1 cellular context compared by ENCODE assay signal in genomic region chr4:75940692-75941253, GRCh38.
TF ChIP-seq lines count a peak whose summit lies in the region.

Gene NAAA, minus strand, starts transcription at chr4:75941013. Its CDS starts 64 bp downstream, at chr4:75940949.

TF ChIP-seq in K562, 482 proteins besides CTCF, POLR2A, EP300 and RAD21 (continued from another document and continues in another):
- TF ChIP-seq ZBTB40 (IDR thresholded peaks at IDR 0.05): 0 out of 2 replicates have a peak, but pooled peaks have one; percentile 34
- TF ChIP-seq ZBTB40 (CRISPR knock-in tag; IDR thresholded peaks at IDR 0.05): no peak
- TF ChIP-seq ZBTB49 (CRISPR knock-in tag; IDR thresholded peaks at IDR 0.05; ENCODE audit: borderline replicate concordance): no peak
- TF ChIP-seq PPARD (CRISPR knock-in tag; IDR thresholded peaks at IDR 0.05): no peak
- no peak for TF ChIP-seq PKNOX1 (IDR thresholded peaks at IDR 0.05)
- TF ChIP-seq HIVEP1 (CRISPR knock-in tag; IDR thresholded peaks at IDR 0.05): no peak
- TF ChIP-seq TBP (optimal IDR thresholded peaks at IDR 0.05; ENCODE audit: low read depth, low read length): no peak
- no peak for TF ChIP-seq ZNF655 (CRISPR knock-in tag; IDR thresholded peaks at IDR 0.05)
- no peak for TF ChIP-seq ZNF184 (CRISPR knock-in tag; IDR thresholded peaks at IDR 0.05)
- no peak for TF ChIP-seq SNRNP70 (optimal IDR thresholded peaks at IDR 0.05; ENCODE audit: low read depth, low read length)
- TF ChIP-seq COPS2 (conservative IDR thresholded peaks at IDR 0.05): no peak
- TF ChIP-seq KAT8 (IDR thresholded peaks at IDR 0.05; ENCODE audit: low read depth): no peak
- no peak for TF ChIP-seq ELF4 (CRISPR knock-in tag; IDR thresholded peaks at IDR 0.05)
- TF ChIP-seq NONO (IDR thresholded peaks at IDR 0.05; ENCODE audit: low read depth in 2 of 2, low read length in 1 of 2): peak; percentile 36 to 41; a peak in 1 of 4 replicates
- TF ChIP-seq BCOR (IDR thresholded peaks at IDR 0.05): no peak
- TF ChIP-seq FOXJ3 (CRISPR knock-in tag; IDR thresholded peaks at IDR 0.05): no peak
- no peak for TF ChIP-seq ZNF785 (CRISPR knock-in tag; IDR thresholded peaks at IDR 0.05)
- TF ChIP-seq LEF1 (IDR thresholded peaks at IDR 0.05): no peak
- TF ChIP-seq MXD1 (CRISPR knock-in tag; IDR thresholded peaks at IDR 0.05; ENCODE audit: borderline replicate concordance, poor library complexity, severe bottlenecking): no peak
- TF ChIP-seq E2F4 (CRISPR knock-in tag; IDR thresholded peaks at IDR 0.05; ENCODE audit: low read depth): no peak
- no peak for TF ChIP-seq SREBF1 (IDR thresholded peaks at IDR 0.05; ENCODE audit: borderline replicate concordance, low read depth, low read length)
- TF ChIP-seq HDAC1 (IDR thresholded peaks at IDR 0.05): no peak; a peak in 2 of 4 replicates
- peak; percentile 19; the same call in 1 of the 2 replicates for TF ChIP-seq ATF7 (IDR thresholded peaks at IDR 0.05)
- TF ChIP-seq NRF1 (conservative IDR thresholded peaks at IDR 0.05 in 1 of 2, IDR thresholded peaks at IDR 0.05 in 1 of 2): peak; percentile 79 to 81
- no peak for TF ChIP-seq ZNF311 (CRISPR knock-in tag; IDR thresholded peaks at IDR 0.05)
- no peak for TF ChIP-seq TCFL5 (CRISPR knock-in tag; conservative IDR thresholded peaks at IDR 0.05)
- no peak for TF ChIP-seq SLC30A9 (CRISPR knock-in tag; IDR thresholded peaks at IDR 0.05)
- TF ChIP-seq PHB2 (IDR thresholded peaks at IDR 0.05; ENCODE audit: low read depth): no peak
- TF ChIP-seq GABPA (tag; conservative IDR thresholded peaks at IDR 0.05; ENCODE audit: low read depth): peak; percentile 34
- TF ChIP-seq PHTF2 (CRISPR knock-in tag; IDR thresholded peaks at IDR 0.05): no peak
- no peak for TF ChIP-seq PCBP2 (IDR thresholded peaks at IDR 0.05; ENCODE audit: low read depth, low read length, poor library complexity, severe bottlenecking)
- TF ChIP-seq ZNF583 (CRISPR knock-in tag; IDR thresholded peaks at IDR 0.05): no peak
- no peak for TF ChIP-seq KLF6 (CRISPR knock-in tag; IDR thresholded peaks at IDR 0.05; ENCODE audit: borderline replicate concordance)
- no peak for TF ChIP-seq TAF7 (tag; IDR thresholded peaks at IDR 0.05)
- TF ChIP-seq FOXK1 (CRISPR knock-in tag; IDR thresholded peaks at IDR 0.05; ENCODE audit: borderline replicate concordance): no peak
- no peak for TF ChIP-seq KLF10 (CRISPR knock-in tag; IDR thresholded peaks at IDR 0.05)
- TF ChIP-seq PCBP1 (IDR thresholded peaks at IDR 0.05; ENCODE audit: low read depth, low read length, poor library complexity, severe bottlenecking): no peak
- TF ChIP-seq SRSF1 (IDR thresholded peaks at IDR 0.05; ENCODE audit: low read depth, low read length): no peak
- 0 out of 2 replicates have a peak, but pooled peaks have one; percentile 34 for TF ChIP-seq HDAC6 (IDR thresholded peaks at IDR 0.05; ENCODE audit: low read depth, low read length)
- TF ChIP-seq ERF (CRISPR knock-in tag; IDR thresholded peaks at IDR 0.05): no peak
- no peak for TF ChIP-seq CBFA2T3 (IDR thresholded peaks at IDR 0.05)
- no peak for TF ChIP-seq CBX3 (IDR thresholded peaks at IDR 0.05; ENCODE audit: borderline replicate concordance in 1 of 2, low read length in 2 of 2)
- 0 out of 2 replicates have a peak, but pooled peaks have one; percentile 24 for TF ChIP-seq FOXP4 (CRISPR knock-in tag; IDR thresholded peaks at IDR 0.05; ENCODE audit: borderline replicate concordance)
- TF ChIP-seq NR2F6 (CRISPR knock-in tag; IDR thresholded peaks at IDR 0.05): no peak
- no peak for TF ChIP-seq ZNF212 (CRISPR knock-in tag; IDR thresholded peaks at IDR 0.05)
- peak; percentile 64; the same call in 1 of the 2 replicates for TF ChIP-seq CTBP1 (IDR thresholded peaks at IDR 0.05; ENCODE audit: borderline replicate concordance)
- TF ChIP-seq ARID3A (IDR thresholded peaks at IDR 0.05; ENCODE audit: borderline replicate concordance, low read depth, low read length): no peak
- TF ChIP-seq RFX7 (CRISPR knock-in tag; IDR thresholded peaks at IDR 0.05): no peak
- no peak for TF ChIP-seq CAMTA2 (CRISPR knock-in tag; conservative IDR thresholded peaks at IDR 0.05)
